8 cellular contexts compared by ENCODE assay signal in the genomic region with DNA sequence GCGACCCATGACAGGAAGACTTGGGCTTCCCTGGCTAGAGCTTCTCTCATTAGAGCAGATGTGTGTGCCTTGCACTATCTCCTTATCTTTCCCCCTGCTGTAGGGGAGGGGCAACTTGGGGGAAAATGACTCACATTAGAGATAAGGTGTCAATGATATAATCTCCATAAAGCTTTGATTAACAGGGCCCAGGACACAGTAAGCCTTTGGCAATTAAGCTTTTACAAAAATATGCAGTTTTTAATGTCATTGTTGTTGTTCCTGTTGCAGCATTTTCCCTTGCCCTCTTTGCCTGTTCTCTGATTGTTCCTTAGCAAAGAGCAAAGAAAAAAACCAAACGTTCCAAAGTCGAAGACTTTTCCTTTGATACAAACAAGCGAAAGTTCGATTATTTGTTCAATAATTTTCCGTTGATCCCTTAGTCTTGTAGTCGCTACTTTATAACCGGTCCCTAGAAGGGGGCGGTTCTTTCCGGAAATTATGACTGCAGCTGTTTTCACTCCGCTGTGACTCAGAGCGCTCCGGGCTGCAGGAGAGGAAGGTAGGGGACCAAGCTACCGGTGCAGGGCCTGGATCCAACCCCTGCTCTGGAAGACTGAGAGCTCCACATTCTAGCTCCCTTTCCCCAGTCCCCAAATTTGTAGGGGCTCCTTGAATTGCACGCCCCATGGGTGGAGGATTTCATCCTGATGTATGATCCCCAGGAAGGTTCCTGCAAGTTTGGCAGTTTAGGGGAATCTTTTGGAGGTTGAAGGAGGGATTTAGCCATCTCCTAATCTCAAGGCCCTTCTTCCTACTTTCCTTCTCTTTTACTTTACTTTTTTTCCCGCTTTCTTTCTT. TPM values are rescaled to one million over a fixed set of nuclear protein-coding genes. Genes with fewer than 3 reads are reported as not detected.
DNase-seq lines count a peak whose midpoint lies in the region; ATAC-seq and TF ChIP-seq lines count a peak whose summit lies in the region.

Gene VWA5A (plus strand): TSS at position 509 of the 840 bp plus-strand sequence. CDS start 2,062 bp downstream, outside the sequence.

- peaks cover 15% of the 10 kb centered on the region for H3K4me1 Mint-ChIP-seq in stimulated activated naive CD8-positive, alpha-beta T cell treated with anti-CD3 and anti-CD28 coated beads, Interleukin-15, amount 100 ng/mL, for 72 hours

- peak within 1 kb of the TSS; percentile 88 for H3K4me2 ChIP-seq in neural cell (ENCODE audit: low read length)

- no peaks in the 10 kb centered on the region for H3F3A ChIP-seq in neural cell (ENCODE audit: insufficient read depth, low read length, poor library complexity, severe bottlenecking)

- peak; percentile 100 for ATAC-seq in GM19468 (IDR thresholded peaks at IDR 0.05; ENCODE audit: extremely low read depth, unreplicated experiment)
- peak; percentile 99 for ATAC-seq in stimulated activated naive CD8-positive, alpha-beta T cell treated with anti-CD3 and anti-CD28 coated beads, Interleukin-15, amount 100 ng/mL, for 72 hours

- H3K4me3 ChIP-seq in fibroblast of villous mesenchyme (ENCODE audit: low read depth, low read length) (peak within 1 kb of the TSS; percentile 68), neural cell (ENCODE audit: low read length) (peak within 1 kb of the TSS; percentile 74)

- H3K9me3 Mint-ChIP-seq in stimulated activated naive CD8-positive, alpha-beta T cell treated with anti-CD3 and anti-CD28 coated beads, Interleukin-15, amount 100 ng/mL, for 72 hours: no peaks in the 10 kb centered on the region

- peak within 1 kb of the TSS; percentile 65 for H3K27ac ChIP-seq in neural cell (ENCODE audit: low read length)

- peak within 1 kb of the TSS; percentile 74 for H3K9ac ChIP-seq in neural cell (ENCODE audit: low read length)

- H3K9me3 ChIP-seq in neural cell (ENCODE audit: low read length): no peaks in the 10 kb centered on the region

- TF ChIP-seq RAD21 in neural cell (conservative IDR thresholded peaks at IDR 0.05): peak; percentile 67

- peak within 1 kb of the TSS; percentile 86 to 96 for H3K27ac Mint-ChIP-seq in stimulated activated naive CD8-positive, alpha-beta T cell treated with anti-CD3 and anti-CD28 coated beads, Interleukin-15, amount 100 ng/mL, for 72 hours

- H3K4me3 Mint-ChIP-seq in stimulated activated naive CD8-positive, alpha-beta T cell treated with anti-CD3 and anti-CD28 coated beads, Interleukin-15, amount 100 ng/mL, for 72 hours: peak within 1 kb of the TSS; percentile 85 to 99

- peaks cover 16% of the 10 kb centered on the region for H3K27me3 Mint-ChIP-seq in stimulated activated naive CD8-positive, alpha-beta T cell treated with anti-CD3 and anti-CD28 coated beads, Interleukin-15, amount 100 ng/mL, for 72 hours

- peak within 1 kb of the TSS; percentile 43 for H2AFZ ChIP-seq in neural cell (ENCODE audit: low read depth, low read length)

- peak; percentile 45 for DNase-seq in D341Med (ENCODE audit: low spot score)
- DNase-seq in HPDE6-E6E7 (ENCODE audit: extremely low spot score): peak; percentile 87
- peak; percentile 83 for DNase-seq in RPMI7951 (ENCODE audit: low read depth)
- DNase-seq in activated effector memory CD4-positive, alpha-beta T cell treated with anti-CD3 and anti-CD28 coated beads, Interleukin-2, amount 50 U/mL, for 16 hours: peak; percentile 88
- DNase-seq in fibroblast of villous mesenchyme (ENCODE audit: low read depth): peak; percentile 77
- peak; percentile 71 to 84 for DNase-seq in stimulated activated naive CD8-positive, alpha-beta T cell treated with anti-CD3 and anti-CD28 coated beads, Interleukin-15, amount 100 ng/mL, for 72 hours

- peaks cover 12% of the 10 kb centered on the region for H3K36me3 ChIP-seq in neural cell (ENCODE audit: insufficient read depth, low read length)

- TF ChIP-seq CTCF in fibroblast of villous mesenchyme (IDR thresholded peaks at IDR 0.05; ENCODE audit: insufficient read depth, low read depth, low read length) (no peak), neural cell (IDR thresholded peaks at IDR 0.05; ENCODE audit: poor library complexity, severe bottlenecking) (no peak)

- no peaks in the 10 kb centered on the region for H3K9me2 ChIP-seq in neural cell (ENCODE audit: insufficient read depth, low read length)

- peaks cover 8% of the 10 kb centered on the region for H3K79me2 ChIP-seq in neural cell (replicated peaks; ENCODE audit: insufficient read depth, low read length)

- H4K20me1 ChIP-seq in neural cell (ENCODE audit: insufficient read depth): no peaks in the 10 kb centered on the region

- peak; percentile 37 for TF ChIP-seq EP300 in neural cell (conservative IDR thresholded peaks at IDR 0.05; ENCODE audit: poor library complexity, severe bottlenecking)

- no peaks in the 10 kb centered on the region for H3K27me3 ChIP-seq in neural cell (ENCODE audit: insufficient read depth, low read depth, low read length)

TF ChIP-seq in neural cell, 6 proteins besides CTCF, POLR2A, EP300 and RAD21:
- no peak for TF ChIP-seq EZH2 (IDR thresholded peaks at IDR 0.05; ENCODE audit: borderline replicate concordance, insufficient read depth, low read length, poor library complexity, severe bottlenecking)
- peak; percentile 67 for TF ChIP-seq SMC3 (conservative IDR thresholded peaks at IDR 0.05; ENCODE audit: poor library complexity)
- peak; percentile 97 for TF ChIP-seq POLR2AphosphoS5 (IDR thresholded peaks at IDR 0.05)
- peak; percentile 98 for TF ChIP-seq TAF1 (IDR thresholded peaks at IDR 0.05; ENCODE audit: low read depth)
- TF ChIP-seq, protein P1, sequence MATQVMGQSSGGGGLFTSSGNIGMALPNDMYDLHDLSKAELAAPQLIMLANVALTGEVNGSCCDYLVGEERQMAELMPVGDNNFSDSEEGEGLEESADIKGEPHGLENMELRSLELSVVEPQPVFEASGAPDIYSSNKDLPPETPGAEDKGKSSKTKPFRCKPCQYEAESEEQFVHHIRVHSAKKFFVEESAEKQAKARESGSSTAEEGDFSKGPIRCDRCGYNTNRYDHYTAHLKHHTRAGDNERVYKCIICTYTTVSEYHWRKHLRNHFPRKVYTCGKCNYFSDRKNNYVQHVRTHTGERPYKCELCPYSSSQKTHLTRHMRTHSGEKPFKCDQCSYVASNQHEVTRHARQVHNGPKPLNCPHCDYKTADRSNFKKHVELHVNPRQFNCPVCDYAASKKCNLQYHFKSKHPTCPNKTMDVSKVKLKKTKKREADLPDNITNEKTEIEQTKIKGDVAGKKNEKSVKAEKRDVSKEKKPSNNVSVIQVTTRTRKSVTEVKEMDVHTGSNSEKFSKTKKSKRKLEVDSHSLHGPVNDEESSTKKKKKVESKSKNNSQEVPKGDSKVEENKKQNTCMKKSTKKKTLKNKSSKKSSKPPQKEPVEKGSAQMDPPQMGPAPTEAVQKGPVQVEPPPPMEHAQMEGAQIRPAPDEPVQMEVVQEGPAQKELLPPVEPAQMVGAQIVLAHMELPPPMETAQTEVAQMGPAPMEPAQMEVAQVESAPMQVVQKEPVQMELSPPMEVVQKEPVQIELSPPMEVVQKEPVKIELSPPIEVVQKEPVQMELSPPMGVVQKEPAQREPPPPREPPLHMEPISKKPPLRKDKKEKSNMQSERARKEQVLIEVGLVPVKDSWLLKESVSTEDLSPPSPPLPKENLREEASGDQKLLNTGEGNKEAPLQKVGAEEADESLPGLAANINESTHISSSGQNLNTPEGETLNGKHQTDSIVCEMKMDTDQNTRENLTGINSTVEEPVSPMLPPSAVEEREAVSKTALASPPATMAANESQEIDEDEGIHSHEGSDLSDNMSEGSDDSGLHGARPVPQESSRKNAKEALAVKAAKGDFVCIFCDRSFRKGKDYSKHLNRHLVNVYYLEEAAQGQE (IDR thresholded peaks at IDR 0.05; ENCODE audit: borderline replicate concordance): peak; percentile 89
- peak; percentile 42 for TF ChIP-seq MXI1 (conservative IDR thresholded peaks at IDR 0.05; ENCODE audit: poor library complexity, severe bottlenecking)
TF ChIP-seq in neural cell: peak in this region for 5.

RNA-seq across cellular contexts. Expression of gene VWA5A, which starts in this region (rescaled TPM):
- total RNA-seq in RPMI7951 (2014; rRNA removed; shearing (Covaris generic)): 0.39 and 1.8 TPM in 2 replicates
- total RNA-seq in fibroblast of villous mesenchyme: 6.5 and 12.2 TPM in 2 replicates
- 82.2 and 87.3 TPM in 2 replicates for polyA plus RNA-seq in neural cell
- 98.2 and 102 TPM in 2 replicates for polyA minus RNA-seq in neural cell

Comparison
In these comparisons a context has a peak if more than half of its experiments do, and no peak if none do; other contexts are left out.
1. Peak in every context shown above with its lines: DNase-seq, ATAC-seq, H3K4me3 ChIP-seq and H3K27ac ChIP-seq.